Comparison of ENCODE assay signal across 1 cellular context in genomic region chr2:9333591-9334171, GRCh38.
TF ChIP-seq lines count a peak whose summit lies in the region.

No MANE protein-coding gene starts in this region.

TF ChIP-seq in H1, 55 proteins besides CTCF, POLR2A, EP300 and RAD21 (continued from another document):
- TF ChIP-seq, protein P1, sequence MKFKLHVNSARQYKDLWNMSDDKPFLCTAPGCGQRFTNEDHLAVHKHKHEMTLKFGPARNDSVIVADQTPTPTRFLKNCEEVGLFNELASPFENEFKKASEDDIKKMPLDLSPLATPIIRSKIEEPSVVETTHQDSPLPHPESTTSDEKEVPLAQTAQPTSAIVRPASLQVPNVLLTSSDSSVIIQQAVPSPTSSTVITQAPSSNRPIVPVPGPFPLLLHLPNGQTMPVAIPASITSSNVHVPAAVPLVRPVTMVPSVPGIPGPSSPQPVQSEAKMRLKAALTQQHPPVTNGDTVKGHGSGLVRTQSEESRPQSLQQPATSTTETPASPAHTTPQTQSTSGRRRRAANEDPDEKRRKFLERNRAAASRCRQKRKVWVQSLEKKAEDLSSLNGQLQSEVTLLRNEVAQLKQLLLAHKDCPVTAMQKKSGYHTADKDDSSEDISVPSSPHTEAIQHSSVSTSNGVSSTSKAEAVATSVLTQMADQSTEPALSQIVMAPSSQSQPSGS (IDR thresholded peaks at IDR 0.05; ENCODE audit: low read length): no peak
- no peak for TF ChIP-seq SUZ12 (IDR thresholded peaks at IDR 0.05; ENCODE audit: low read length)
TF ChIP-seq in H1: peak in this region for 0.
